Comparison of ENCODE assay signal across 11 cellular contexts in the genomic region with DNA sequence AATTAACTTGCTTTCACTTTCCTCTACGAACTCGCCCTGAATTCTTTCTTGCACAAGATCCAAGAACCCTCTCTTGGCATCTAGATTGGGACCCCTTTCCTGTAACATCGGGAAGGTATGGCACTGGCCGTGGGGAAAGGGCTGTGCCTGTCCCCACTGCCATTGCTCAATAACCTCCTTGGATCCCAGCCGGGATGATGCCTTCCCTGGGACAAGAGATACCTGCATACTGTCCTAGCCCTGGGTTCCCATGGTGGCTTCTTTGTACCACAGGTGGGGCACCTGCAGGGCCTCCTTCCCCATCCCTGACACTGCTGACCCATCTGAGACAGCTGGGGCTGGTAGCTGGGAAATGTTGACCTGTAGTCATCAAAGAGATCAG. TPM values are rescaled to one million over a fixed set of nuclear protein-coding genes. Genes with fewer than 3 reads are reported as not detected.
"Had no signal": no experiment of that assay in that cellular context is flagged by ENCODE, and none has a peak within 500 bp of the region (broad histone marks: within the 10 kb centered on the region; RNA-seq: fewer than 3 reads in every experiment).

No MANE protein-coding gene starts in this region.

RNA-seq across cellular contexts. Expression of a gene that starts 4.9 kb away (rescaled TPM):
- total RNA-seq: activated CD4-positive, alpha-beta T cell treated with anti-CD3 and anti-CD28 coated beads for 36 hours; activated CD4-positive, alpha-beta T cell treated with anti-CD3 and anti-CD28 coated beads, Interleukin-2, amount 10 ng/mL, durations not matched to agents 7 days and 5 days; activated CD8-positive, alpha-beta T cell treated with anti-CD3 and anti-CD28 coated beads, Interleukin-2, amount 10 ng/mL, durations not matched to agents 7 days and 5 days; activated naive CD8-positive, alpha-beta T cell treated with anti-CD3 and anti-CD28 coated beads, Interleukin-2, amount 10 ng/mL, durations not matched to agents 7 days and 5 days; activated T-helper 2 cell treated with anti-CD3 and anti-CD28 coated beads, Interferon-gamma antibody, Interleukin-2, Interleukin-4, amounts not matched to agents 10 μg/mL and 5 μg/mL and 100 μg/mL, durations not matched to agents 14 hours and 24 hours and 36 hours; astrocyte; bronchial epithelial cell; MCF 10A; OCI-LY7; SJSA1 had no signal
- polyA plus RNA-seq: SK-N-SH had no signal

RNA-seq across cellular contexts. Expression of a gene that starts 19.8 kb away (rescaled TPM):
- total RNA-seq: activated CD4-positive, alpha-beta T cell treated with anti-CD3 and anti-CD28 coated beads for 36 hours; activated CD4-positive, alpha-beta T cell treated with anti-CD3 and anti-CD28 coated beads, Interleukin-2, amount 10 ng/mL, durations not matched to agents 7 days and 5 days; activated CD8-positive, alpha-beta T cell treated with anti-CD3 and anti-CD28 coated beads, Interleukin-2, amount 10 ng/mL, durations not matched to agents 7 days and 5 days; activated naive CD8-positive, alpha-beta T cell treated with anti-CD3 and anti-CD28 coated beads, Interleukin-2, amount 10 ng/mL, durations not matched to agents 7 days and 5 days; activated T-helper 2 cell treated with anti-CD3 and anti-CD28 coated beads, Interferon-gamma antibody, Interleukin-2, Interleukin-4, amounts not matched to agents 10 μg/mL and 5 μg/mL and 100 μg/mL, durations not matched to agents 14 hours and 24 hours and 36 hours; astrocyte; bronchial epithelial cell; MCF 10A; OCI-LY7; SJSA1 had no signal
- polyA plus RNA-seq: SK-N-SH had no signal
